8 cellular contexts compared by ENCODE assay signal in the genomic region with DNA sequence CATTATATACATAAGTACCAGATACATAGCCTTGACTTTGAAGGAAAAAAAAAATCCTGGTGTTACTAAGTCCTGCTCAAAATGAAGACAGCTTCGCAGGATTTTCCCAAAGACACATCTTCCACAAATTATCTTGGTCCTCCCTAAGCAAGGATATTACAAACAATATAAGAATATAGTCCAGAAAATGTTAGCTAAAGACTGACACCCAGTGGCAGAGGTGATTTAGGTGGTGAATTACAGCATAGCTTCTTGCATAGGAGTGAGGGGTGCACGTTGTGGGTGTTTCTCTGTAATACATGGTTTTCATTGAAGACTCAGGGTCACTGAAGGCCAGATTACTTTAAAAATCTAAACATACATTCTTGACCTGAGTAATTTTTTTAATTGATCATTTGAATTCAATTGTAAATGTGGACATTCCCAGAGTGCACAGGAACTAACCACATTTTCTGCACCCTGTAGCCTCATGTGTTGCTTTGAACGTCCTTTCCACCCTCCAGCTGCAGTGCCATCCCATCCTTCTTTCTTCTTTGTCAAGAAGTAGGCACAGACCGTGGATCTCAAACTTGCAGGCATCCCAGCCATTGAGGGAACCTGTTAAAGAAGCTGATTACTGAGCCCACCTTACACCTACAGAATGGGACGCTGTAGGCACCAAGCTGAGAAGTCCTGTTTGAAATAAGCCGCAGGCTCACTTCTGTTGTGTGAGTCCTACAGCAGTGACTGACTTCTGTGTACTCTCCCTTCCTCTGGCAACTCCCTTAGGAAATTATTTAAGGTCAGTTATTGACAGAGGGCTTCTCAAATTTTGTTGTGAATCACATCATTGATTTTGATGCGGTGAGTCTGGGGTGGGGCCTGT.
DNase-seq lines count a peak whose midpoint lies in the region; ATAC-seq and TF ChIP-seq lines count a peak whose summit lies in the region.

No MANE protein-coding gene starts in this region.

- H2BK5ac ChIP-seq in H9 (ENCODE audit: insufficient read length, low read length) = no peak overlapping the region

- no peak overlapping the region for H3K14ac ChIP-seq in H9 (ENCODE audit: insufficient read depth, low read length)

- peak; percentile 54 for DNase-seq in DMS153 treated with DMSO at 0.1 percent for 48 hours (lab: John Stamatoyannopoulos, UW; ENCODE audit: unreplicated experiment)
- DNase-seq in H9 = no peak
- peak; percentile 66 for DNase-seq in NCI-H82 (lab: John Stamatoyannopoulos, UW)
- DNase-seq in dermis blood vessel endothelial cell = peak; percentile 64

- H3K23me2 ChIP-seq in H9 (ENCODE audit: insufficient read length, low read depth, low read length, poor library complexity, severe bottlenecking) = no peaks in the 10 kb centered on the region

- no peak overlapping the region for H3K18ac ChIP-seq in H9 (ENCODE audit: insufficient read length, low read depth, low read length)

- H3K4me1 Mint-ChIP-seq in H9 (peaks cover 11 to 31% of the 10 kb centered on the region in 2 experiments), nephron (no peaks in the 10 kb centered on the region)

- H3K79me2 ChIP-seq in H9 (ENCODE audit: insufficient read depth, low read length) = no peaks in the 10 kb centered on the region

- H3K79me1 ChIP-seq in H9 (ENCODE audit: insufficient read depth, low read depth, low read length, poor library complexity, severe bottlenecking) = no peaks in the 10 kb centered on the region

- no peaks in the 10 kb centered on the region for H3K9me3 ChIP-seq in H9 (ENCODE audit: control insufficient read depth, low read depth, low read length)

- H3K27me3 ChIP-seq in H9 (ENCODE audit: insufficient read depth, low read length) = no peaks in the 10 kb centered on the region

- H3T11ph ChIP-seq in H9 (ENCODE audit: low read length) = no peak overlapping the region

- H2BK20ac ChIP-seq in H9 (ENCODE audit: low read depth, low read length, poor library complexity, severe bottlenecking) = no peak overlapping the region

- no peaks in the 10 kb centered on the region for H4K20me1 ChIP-seq in H9 (ENCODE audit: control insufficient read depth, insufficient read depth, insufficient read length)

- no peak overlapping the region for H4K5ac ChIP-seq in H9 (ENCODE audit: insufficient read length, low read depth, low read length)

- no peak for ATAC-seq in GM21526 (IDR thresholded peaks at IDR 0.05; ENCODE audit: low FRiP score, unreplicated experiment)
- ATAC-seq in HG02970 (IDR thresholded peaks at IDR 0.05; ENCODE audit: low FRiP score, unreplicated experiment) = no peak
- ATAC-seq in GM19455 (IDR thresholded peaks at IDR 0.05; ENCODE audit: unreplicated experiment) = no peak

- no peaks in the 10 kb centered on the region; the same call in 1 of the 2 replicates for H3K27me3 Mint-ChIP-seq in H9 (ENCODE audit: low read depth)
- H3K27me3 Mint-ChIP-seq in nephron (ENCODE audit: low read depth) = no peaks in the 10 kb centered on the region

- TF ChIP-seq CTCF in H9 (conservative IDR thresholded peaks at IDR 0.05) (peak; percentile 66), nephron (IDR thresholded peaks at IDR 0.05; ENCODE audit: unreplicated experiment in 3 of 3) (peak; percentile 37 to 49 (median 42))

- H3K36me3 Mint-ChIP-seq in H9 (ENCODE audit: insufficient read depth in 1 of 3, low read depth in 3 of 3) (no peaks in the 10 kb centered on the region), nephron (ENCODE audit: low read depth) (no peaks in the 10 kb centered on the region)

- H2BK15ac ChIP-seq in H9 (ENCODE audit: low read depth, low read length) = no peak overlapping the region

- H2AFZ ChIP-seq in H9 (ENCODE audit: low read length) = no peak overlapping the region

- no peak overlapping the region for H3K9ac ChIP-seq in H9 (ENCODE audit: extremely low read depth, insufficient read length, low read length)

- H3K23ac ChIP-seq in H9 (ENCODE audit: insufficient read length, low read depth, low read length) = no peak overlapping the region

- no peak overlapping the region for H4K8ac ChIP-seq in H9 (replicated peaks; ENCODE audit: insufficient read length, low read depth, low read length)

- H3K56ac ChIP-seq in H9 (ENCODE audit: insufficient read length, low read depth, low read length) = no peak overlapping the region

- no peaks in the 10 kb centered on the region for H3K9me3 Mint-ChIP-seq in H9
- H3K9me3 Mint-ChIP-seq in nephron = no peaks in the 10 kb centered on the region

- 0 out of 2 replicates have a peak, but pooled peaks cover 5% of the 10 kb centered on the region for H3K4me1 ChIP-seq in H9 (ENCODE audit: insufficient read depth, low read length)

- no CpG with 5 or more reads among the region's 7 CpGs for WGBS in H9 (ENCODE audit: extremely low coverage, insufficient read length, low lambda C conversion rate)

- no peak overlapping the region for H3K27ac ChIP-seq in H9 (ENCODE audit: insufficient read length, low read depth, low read length)

- no peak overlapping the region for H2AK5ac ChIP-seq in H9 (ENCODE audit: insufficient read length, low read length)

- H3K4me3 Mint-ChIP-seq in H9 = no peak overlapping the region
- no peak overlapping the region for H3K4me3 Mint-ChIP-seq in nephron

- H4K91ac ChIP-seq in H9 (ENCODE audit: insufficient read length, low read depth, low read length) = no peak overlapping the region

- no peak overlapping the region for H2BK120ac ChIP-seq in H9 (ENCODE audit: low read depth, low read length, poor library complexity, severe bottlenecking)

- H3K27ac Mint-ChIP-seq in H9 (peak overlapping the region in 1 of 3 experiments; percentile 83; a peak in 1 of 7 replicates), nephron (no peak overlapping the region)

- H3K4ac ChIP-seq in H9 (ENCODE audit: low read depth, low read length) = no peak overlapping the region

- H3K4me2 ChIP-seq in H9 (ENCODE audit: insufficient read depth, insufficient read length, low read length) = no peak overlapping the region

- no peak overlapping the region for H2BK12ac ChIP-seq in H9 (ENCODE audit: insufficient read length, low read depth, low read length)
